Comparison of ENCODE assay signal across 15 cellular contexts in the genomic region with DNA sequence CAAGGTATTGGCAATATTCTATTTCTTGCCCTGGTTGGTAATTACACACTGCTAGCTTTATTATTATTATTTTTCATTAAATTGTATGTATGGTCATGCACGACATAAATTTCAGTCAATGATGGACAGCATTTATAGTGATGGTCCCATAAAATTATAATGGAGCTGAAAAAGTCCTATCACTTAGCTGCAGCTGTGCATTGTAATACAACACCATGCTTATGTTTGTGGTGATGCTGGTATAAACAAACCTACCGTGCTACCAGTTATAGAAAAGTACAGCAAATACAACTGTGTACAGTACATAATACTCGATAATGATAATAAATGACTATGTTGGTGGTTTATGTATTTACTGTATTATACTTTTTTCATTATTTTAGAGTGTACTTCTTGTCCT.
"Had no signal": no experiment of that assay in that cellular context is flagged by ENCODE, and none has a peak within 500 bp of the region (broad histone marks: within the 10 kb centered on the region; RNA-seq: fewer than 3 reads in every experiment).

No MANE protein-coding gene starts in this region.

- H2AFZ ChIP-seq: hepatocyte had no signal

- H3K9me3 ChIP-seq: adrenal gland, left lung, pancreas, sigmoid colon had no signal

- H3K4me2 ChIP-seq: hepatocyte had no signal

- H3K27ac ChIP-seq: adrenal gland, cardiac muscle cell, hepatocyte, left lung, sigmoid colon, WERI-Rb-1 had no signal

- H3K27me3 ChIP-seq: adrenal gland, cardiac muscle cell, hepatocyte, left lung, pancreas, sigmoid colon had no signal

- H3K4me3 ChIP-seq: adrenal gland, cardiac muscle cell, hepatocyte, left lung, pancreas, sigmoid colon had no signal

- H3K36me3 ChIP-seq: adrenal gland, cardiac muscle cell, left lung, sigmoid colon, WERI-Rb-1 had no signal

- FAIRE-seq: kidney, pancreas had no signal

- DNase-seq: activated CD4-positive, alpha-beta memory T cell treated with anti-CD3 and anti-CD28 coated beads for 36 hours; activated CD4-positive, alpha-beta T cell treated with anti-CD3 and anti-CD28 coated beads for 36 hours; activated effector memory CD4-positive, alpha-beta T cell treated with Interleukin-2 at 50 U/mL for 16 hours; activated T-cell treated with anti-CD3 and anti-CD28 coated beads, Interleukin-2, amount 50 U/mL, for 4 hours; adrenal gland; kidney; left lung; naive thymus-derived CD8-positive, alpha-beta T cell; pancreas; sigmoid colon; stimulated activated CD4-positive, alpha-beta T cell treated with anti-CD3 and anti-CD28 coated beads, Interleukin-1b, Interleukin-23, amount 100 ng/mL, for 48 hours; stimulated activated naive CD8-positive, alpha-beta T cell treated with anti-CD3 and anti-CD28 coated beads, Interleukin-15, amount 100 ng/mL, for 72 hours; WERI-Rb-1 had no signal
